Comparison of ENCODE assay signal across 8 cellular contexts in genomic region chrX:49192722-49193328, GRCh38. TPM values are rescaled to one million over a fixed set of nuclear protein-coding genes. Genes with fewer than 3 reads are reported as not detected.
DNase-seq lines count a peak whose midpoint lies in the region; ATAC-seq, FAIRE-seq and TF ChIP-seq lines count a peak whose summit lies in the region.

No MANE protein-coding gene starts in this region.

- peak in 2 of 3 experiments; percentile 54 to 55 for TF ChIP-seq CTCF in keratinocyte (optimal IDR thresholded peaks at IDR 0.05 in 1 of 3, IDR thresholded peaks at IDR 0.05 in 1 of 3, conservative IDR thresholded peaks at IDR 0.05 in 1 of 3; ENCODE audit: extremely low read depth in 1 of 3, insufficient read depth in 2 of 3, low read length in 3 of 3)

- H3K9me1 ChIP-seq in keratinocyte (ENCODE audit: control insufficient read depth, extremely low read depth, insufficient read depth, low read length) = no peaks in the 10 kb centered on the region

- DNase-seq in NCI-H1417 (lab: John Stamatoyannopoulos, UW) = peak in 2 of 3 experiments; percentile 16 to 30
- no peak for DNase-seq in NCI-H1417 treated with DMSO at 0.1 percent for 48 hours (lab: John Stamatoyannopoulos, UW)
- DNase-seq in HT-29 (ENCODE audit: low spot score) = peak; percentile 27
- DNase-seq in activated T-cell treated with anti-CD3 and anti-CD28 coated beads, Interleukin-2, amount 50 U/mL, for 72 hours = peak in 1 of 2 donors; percentile 33
- no peak for DNase-seq in keratinocyte (ENCODE audit: low read depth, low spot score)
- no peak for DNase-seq in MV-4-11 (lab: John Stamatoyannopoulos, UW)
- DNase-seq in left colon = no peak
- no peak for DNase-seq in NCI-H2029 treated with DMSO at 0.1 percent for 48 hours (lab: John Stamatoyannopoulos, UW)

- H3K4me1 ChIP-seq in keratinocyte (ENCODE audit: control insufficient read depth, extremely low read depth, insufficient read depth, low read length) = no peaks in the 10 kb centered on the region

- peaks cover 2 to 9% of the 10 kb centered on the region in 2 donors for H3K36me3 Mint-ChIP-seq in activated T-cell treated with anti-CD3 and anti-CD28 coated beads, Interleukin-2, amount 50 U/mL, for 72 hours (ENCODE audit: insufficient read depth in 2 of 2)

- H3K27me3 ChIP-seq in keratinocyte (ENCODE audit: control insufficient read depth, extremely low read depth, insufficient read depth, low read length) = no peaks in the 10 kb centered on the region

- no peak overlapping the region for H3K9ac ChIP-seq in keratinocyte (ENCODE audit: control insufficient read depth, extremely low read depth, insufficient read depth, low read length)

- no peaks in the 10 kb centered on the region for H3K9me3 ChIP-seq in keratinocyte (ENCODE audit: control insufficient read depth, low read depth, low read length)

- no peaks in the 10 kb centered on the region for H3K9me3 Mint-ChIP-seq in activated T-cell treated with anti-CD3 and anti-CD28 coated beads, Interleukin-2, amount 50 U/mL, for 72 hours

- H3K27me3 Mint-ChIP-seq in activated T-cell treated with anti-CD3 and anti-CD28 coated beads, Interleukin-2, amount 50 U/mL, for 72 hours (ENCODE audit: low read depth) = peaks cover 9% of the 10 kb centered on the region

- no peak overlapping the region for H3K27ac ChIP-seq in keratinocyte (ENCODE audit: control insufficient read depth, insufficient read depth, low read length)

- H3K79me2 ChIP-seq in keratinocyte (ENCODE audit: control insufficient read depth, insufficient read depth, low read length) = no peaks in the 10 kb centered on the region

- no peak for FAIRE-seq in keratinocyte (lab: Jason Lieb, UNC)

- no peak for ATAC-seq in activated T-cell treated with anti-CD3 and anti-CD28 coated beads, Interleukin-2, amount 50 U/mL, for 72 hours (replicated peaks in 1 of 2)
- ATAC-seq in left colon = no peak

- peak overlapping the region; percentile 45 for H3K27ac Mint-ChIP-seq in activated T-cell treated with anti-CD3 and anti-CD28 coated beads, Interleukin-2, amount 50 U/mL, for 72 hours

- intact Hi-C loops in left colon (cut with DNase I, micrococcal nuclease) = no loop called here

- H3K4me3 Mint-ChIP-seq in activated T-cell treated with anti-CD3 and anti-CD28 coated beads, Interleukin-2, amount 50 U/mL, for 72 hours = peak overlapping the region; percentile 49 to 54

- H3K4me3 ChIP-seq in keratinocyte (ENCODE audit: control insufficient read depth in 2 of 3, extremely low read depth in 1 of 3, insufficient read depth in 2 of 3, low read depth in 1 of 3, low read length in 3 of 3) = no peak overlapping the region

- no peaks in the 10 kb centered on the region for H3K36me3 ChIP-seq in keratinocyte (ENCODE audit: control insufficient read depth in 2 of 2, extremely low read depth in 1 of 2, insufficient read depth in 2 of 2, low read length in 2 of 2)

- no peak overlapping the region for H3K4me2 ChIP-seq in keratinocyte (ENCODE audit: control insufficient read depth, extremely low read depth, insufficient read depth, low read depth, low read length)

- H2AFZ ChIP-seq in keratinocyte (ENCODE audit: control insufficient read depth, low read length) = no peak overlapping the region

- peaks cover 38% of the 10 kb centered on the region for H3K4me1 Mint-ChIP-seq in activated T-cell treated with anti-CD3 and anti-CD28 coated beads, Interleukin-2, amount 50 U/mL, for 72 hours (ENCODE audit: low read depth)

- dilution Hi-C loops in keratinocyte (cut with MboI; ENCODE audit: extremely low pct_ligation_motif_present, low sequenced_read_pairs) = no loop called here

- no peaks in the 10 kb centered on the region for H4K20me1 ChIP-seq in keratinocyte (ENCODE audit: control insufficient read depth, extremely low read depth, insufficient read depth, low read length)

RNA-seq across cellular contexts. Expression of gene PRICKLE3, which starts 6.7 kb away (rescaled TPM):
- 19.0 and 22.3 TPM in 2 replicates for total RNA-seq in HT-29 (2014; rRNA removed; shearing (Covaris generic))
- total RNA-seq in activated T-cell treated with anti-CD3 and anti-CD28 coated beads, Interleukin-2, amount 50 U/mL, for 72 hours = 10 to 100 TPM; 17.4 to 17.6 TPM
- polyA plus RNA-seq in keratinocyte = 8.6 to 13.7 TPM (median 8.7 TPM) in 3 replicates
- polyA plus RNA-seq in keratinocyte (2011; ENCODE audit: low read depth) = 6.1 TPM
- 7.6 and 13.4 TPM in 2 replicates for polyA plus RNA-seq in keratinocyte (2011; cell fraction: cytosol; rRNA removed)
- polyA plus RNA-seq in keratinocyte (2011; cell fraction: nucleus; rRNA removed) = 21.8 and 27.4 TPM in 2 replicates
- polyA plus RNA-seq in keratinocyte (2012; ENCODE audit: low replicate concordance) = 18.0 and 18.8 TPM in 2 replicates
- polyA minus RNA-seq in keratinocyte = 8.8 to 43.9 TPM (median 9.4 TPM) in 3 replicates
- polyA minus RNA-seq in keratinocyte (2011; cell fraction: cytosol; rRNA and poly(A)+ RNA removed) = 23.8 TPM
- polyA minus RNA-seq in keratinocyte (2011; cell fraction: nucleus; rRNA and poly(A)+ RNA removed) = 10.5 and 15.2 TPM in 2 replicates
- total RNA-seq in left colon = 10 to 100 TPM; 11.5 to 15.1 TPM

RNA-seq across cellular contexts. Expression of gene SYP, which starts 7.2 kb away (rescaled TPM):
- 0.61 and 1.1 TPM in 2 replicates for total RNA-seq in HT-29 (2014; rRNA removed; shearing (Covaris generic))
- 10 to 100 TPM in 1 of 2 donors, 1 to 10 TPM in 1; 8.7 to 15.9 TPM for total RNA-seq in activated T-cell treated with anti-CD3 and anti-CD28 coated beads, Interleukin-2, amount 50 U/mL, for 72 hours
- polyA plus RNA-seq in keratinocyte = 0.07 to 0.23 TPM (median 0.13 TPM) in 3 replicates
- polyA plus RNA-seq in keratinocyte (2011; ENCODE audit: low read depth) = not detected
- 0.03 TPM in 1 of 2 replicates, not detected in the other for polyA plus RNA-seq in keratinocyte (2011; cell fraction: cytosol; rRNA removed)
- 0.09 and 0.19 TPM in 2 replicates for polyA plus RNA-seq in keratinocyte (2011; cell fraction: nucleus; rRNA removed)
- 0.21 and 0.22 TPM in 2 replicates for polyA plus RNA-seq in keratinocyte (2012; ENCODE audit: low replicate concordance)
- 0.10 TPM in 2 of 3 replicates, not detected in the other for polyA minus RNA-seq in keratinocyte
- polyA minus RNA-seq in keratinocyte (2011; cell fraction: cytosol; rRNA and poly(A)+ RNA removed) = not detected
- polyA minus RNA-seq in keratinocyte (2011; cell fraction: nucleus; rRNA and poly(A)+ RNA removed) = not detected in 2 replicates
- total RNA-seq in left colon = 1 to 10 TPM; 4.6 to 6.9 TPM

RNA-seq across cellular contexts. Expression of gene PLP2, which starts 21.1 kb away (rescaled TPM):
- total RNA-seq in HT-29 (2014; rRNA removed; shearing (Covaris generic)) = 27.3 and 28.1 TPM in 2 replicates
- total RNA-seq in activated T-cell treated with anti-CD3 and anti-CD28 coated beads, Interleukin-2, amount 50 U/mL, for 72 hours = 100 to 1,000 TPM; 232 to 266 TPM
- polyA plus RNA-seq in keratinocyte = 284 to 488 TPM (median 358 TPM) in 3 replicates
- polyA plus RNA-seq in keratinocyte (2011; ENCODE audit: low read depth) = 19.3 TPM
- polyA plus RNA-seq in keratinocyte (2011; cell fraction: cytosol; rRNA removed) = 435 and 483 TPM in 2 replicates
- 270 and 305 TPM in 2 replicates for polyA plus RNA-seq in keratinocyte (2011; cell fraction: nucleus; rRNA removed)
- polyA plus RNA-seq in keratinocyte (2012; ENCODE audit: low replicate concordance) = 215 and 344 TPM in 2 replicates
- 359 to 538 TPM (median 417 TPM) in 3 replicates for polyA minus RNA-seq in keratinocyte
- 192 TPM for polyA minus RNA-seq in keratinocyte (2011; cell fraction: cytosol; rRNA and poly(A)+ RNA removed)
- 54.7 and 87.5 TPM in 2 replicates for polyA minus RNA-seq in keratinocyte (2011; cell fraction: nucleus; rRNA and poly(A)+ RNA removed)
- total RNA-seq in left colon = 100 to 1,000 TPM; 140 to 142 TPM

RNA-seq across cellular contexts. Expression of gene MAGIX, which starts 30.3 kb away (rescaled TPM):
- 12.6 and 13.6 TPM in 2 replicates for total RNA-seq in HT-29 (2014; rRNA removed; shearing (Covaris generic))
- total RNA-seq in activated T-cell treated with anti-CD3 and anti-CD28 coated beads, Interleukin-2, amount 50 U/mL, for 72 hours = under 1 TPM; 0.84 to 0.93 TPM
- 0.51 to 0.62 TPM (median 0.59 TPM) in 3 replicates for polyA plus RNA-seq in keratinocyte
- polyA plus RNA-seq in keratinocyte (2011; ENCODE audit: low read depth) = 0.46 TPM
- polyA plus RNA-seq in keratinocyte (2011; cell fraction: cytosol; rRNA removed) = 0.29 and 0.77 TPM in 2 replicates
- 0.53 and 0.69 TPM in 2 replicates for polyA plus RNA-seq in keratinocyte (2011; cell fraction: nucleus; rRNA removed)
- polyA plus RNA-seq in keratinocyte (2012; ENCODE audit: low replicate concordance) = 0.47 and 0.83 TPM in 2 replicates
- polyA minus RNA-seq in keratinocyte = 0.20 to 0.40 TPM (median 0.22 TPM) in 3 replicates
- not detected for polyA minus RNA-seq in keratinocyte (2011; cell fraction: cytosol; rRNA and poly(A)+ RNA removed)
- polyA minus RNA-seq in keratinocyte (2011; cell fraction: nucleus; rRNA and poly(A)+ RNA removed) = 0.21 and 0.70 TPM in 2 replicates
- total RNA-seq in left colon = 10 to 100 TPM; 13.9 to 15.7 TPM

RNA-seq across cellular contexts. Expression of gene CACNA1F, which starts 40.3 kb away (rescaled TPM):
- total RNA-seq in HT-29 (2014; rRNA removed; shearing (Covaris generic)) = not detected in 2 replicates
- 1 to 10 TPM; 3.4 to 4.1 TPM for total RNA-seq in activated T-cell treated with anti-CD3 and anti-CD28 coated beads, Interleukin-2, amount 50 U/mL, for 72 hours
- polyA plus RNA-seq in keratinocyte = 0.03 TPM in 1 of 3 replicates, not detected in the others
- polyA plus RNA-seq in keratinocyte (2011; ENCODE audit: low read depth) = not detected
- polyA plus RNA-seq in keratinocyte (2011; cell fraction: cytosol; rRNA removed) = not detected in 2 replicates
- 0.01 TPM in 1 of 2 replicates, not detected in the other for polyA plus RNA-seq in keratinocyte (2011; cell fraction: nucleus; rRNA removed)
- not detected in 2 replicates for polyA plus RNA-seq in keratinocyte (2012; ENCODE audit: low replicate concordance)
- polyA minus RNA-seq in keratinocyte = not detected in 3 replicates
- not detected for polyA minus RNA-seq in keratinocyte (2011; cell fraction: cytosol; rRNA and poly(A)+ RNA removed)
- polyA minus RNA-seq in keratinocyte (2011; cell fraction: nucleus; rRNA and poly(A)+ RNA removed) = not detected in 2 replicates
- 1 to 10 TPM in 1 of 2 donors, under 1 TPM in 1; 0.70 to 2.0 TPM for total RNA-seq in left colon

Comparison
In these comparisons a context has a peak if more than half of its experiments do, and no peak if none do; other contexts are left out.
1. DNase-seq: peak in NCI-H1417 (2 of 3) and HT-29 (single experiment); none in NCI-H1417 treated with DMSO at 0.1 percent for 48 hours (single experiment), keratinocyte (single experiment), MV-4-11 (single experiment), left colon (0 of 2) and NCI-H2029 treated with DMSO at 0.1 percent for 48 hours (single experiment).